Comparison of ENCODE assay signal across 1 cellular context in the genomic region with DNA sequence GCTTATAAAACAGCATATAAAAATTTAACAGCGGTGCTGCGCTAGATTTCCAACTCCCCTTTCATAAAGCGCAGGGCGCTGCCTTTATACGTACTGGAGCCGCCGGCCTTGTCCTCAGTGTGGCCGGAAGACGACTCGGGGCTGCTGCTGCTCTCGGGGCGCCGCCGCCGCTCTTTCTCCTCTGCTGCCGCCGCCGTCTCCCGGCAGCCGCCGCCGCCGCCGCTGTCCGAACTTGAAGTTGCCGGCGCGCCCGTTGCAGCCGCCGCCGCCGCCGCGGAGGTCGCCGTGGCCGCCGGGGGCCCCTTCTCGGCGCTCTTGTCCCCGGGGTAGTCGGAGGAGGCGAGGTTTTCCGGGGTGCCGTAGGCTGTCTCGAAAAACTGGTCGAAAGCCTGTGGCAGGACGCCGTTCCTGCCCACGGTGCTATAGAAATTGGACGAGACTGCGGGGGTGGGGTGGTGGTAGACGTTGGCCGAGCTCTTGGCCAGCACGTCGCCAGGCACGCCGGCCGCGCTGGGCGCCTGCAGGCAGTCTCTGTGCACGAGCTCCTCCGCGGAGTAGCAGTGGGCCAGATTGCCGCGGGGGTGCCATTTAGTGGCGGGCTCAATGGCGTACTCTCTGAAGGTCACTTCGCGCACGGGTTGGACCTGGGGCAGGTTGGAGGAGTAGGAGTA.
A peak's percentile ranks its signal among the peaks of the same experiment; 100 is the strongest.
TF ChIP-seq lines count a peak whose summit lies in the region.

No MANE protein-coding gene starts in this region.

TF ChIP-seq in HEK293, 187 proteins besides CTCF, POLR2A, EP300 and RAD21 (continued from another document):
- TF ChIP-seq ZBTB48 (tag by site-specific recombination; IDR thresholded peaks at IDR 0.05) (0 out of 2 replicates have a peak, but pooled peaks have one; percentile 15), MZF1 (tag by site-specific recombination; IDR thresholded peaks at IDR 0.05; ENCODE audit: borderline replicate concordance) (no peak), ZSCAN30 (tag by site-specific recombination; IDR thresholded peaks at IDR 0.05) (peak; percentile 31; the same call in 1 of the 2 replicates), EGR2 (tag by site-specific recombination; IDR thresholded peaks at IDR 0.05; ENCODE audit: low read depth) (peak; percentile 41; the same call in 1 of the 2 replicates), ZEB2 (tag by site-specific recombination; IDR thresholded peaks at IDR 0.05) (no peak), MEIS1 (CRISPR knock-in tag; IDR thresholded peaks at IDR 0.05; ENCODE audit: borderline replicate concordance) (no peak), ZFP37 (tag by site-specific recombination; IDR thresholded peaks at IDR 0.05) (peak; percentile 63; the same call in 1 of the 2 replicates), KLF7 (tag by site-specific recombination; IDR thresholded peaks at IDR 0.05; ENCODE audit: borderline replicate concordance) (no peak), ZNF670 (tag by site-specific recombination; IDR thresholded peaks at IDR 0.05; ENCODE audit: low read depth) (no peak), SCRT1 (tag by site-specific recombination; IDR thresholded peaks at IDR 0.05; ENCODE audit: borderline replicate concordance) (no peak), ZNF138 (tag by site-specific recombination; IDR thresholded peaks at IDR 0.05; ENCODE audit: borderline replicate concordance) (no peak), ZNF169 (tag by site-specific recombination; IDR thresholded peaks at IDR 0.05) (no peak), ZNF768 (tag by site-specific recombination; IDR thresholded peaks at IDR 0.05) (peak; percentile 91), ZFHX2 (tag by site-specific recombination; conservative IDR thresholded peaks at IDR 0.05) (peak; percentile 82), ZNF596 (tag by site-specific recombination; IDR thresholded peaks at IDR 0.05) (no peak), PRDM1 (tag by site-specific recombination; IDR thresholded peaks at IDR 0.05) (no peak), ZNF558 (tag by site-specific recombination; IDR thresholded peaks at IDR 0.05) (no peak), ZNF2 (tag by site-specific recombination; IDR thresholded peaks at IDR 0.05) (no peak), BCL11B (tag by site-specific recombination; IDR thresholded peaks at IDR 0.05; ENCODE audit: low read depth) (0 out of 2 replicates have a peak, but pooled peaks have one; percentile 12), ZNF19 (tag by site-specific recombination; IDR thresholded peaks at IDR 0.05; ENCODE audit: low read depth) (no peak), GFI1B (tag by site-specific recombination; IDR thresholded peaks at IDR 0.05) (no peak), ZNF24 (tag by site-specific recombination; IDR thresholded peaks at IDR 0.05) (0 out of 2 replicates have a peak, but pooled peaks have one; percentile 20), ZNF610 (tag by site-specific recombination; IDR thresholded peaks at IDR 0.05; ENCODE audit: borderline replicate concordance) (no peak), ZBTB8A (tag by site-specific recombination; IDR thresholded peaks at IDR 0.05) (no peak), ZNF660 (tag by site-specific recombination; IDR thresholded peaks at IDR 0.05) (0 out of 2 replicates have a peak, but pooled peaks have one; percentile 10), GLIS2 (tag by site-specific recombination; IDR thresholded peaks at IDR 0.05) (no peak; the same call in 1 of the 2 replicates), ZNF473 (tag by site-specific recombination; IDR thresholded peaks at IDR 0.05) (no peak), ZNF404 (tag by site-specific recombination; IDR thresholded peaks at IDR 0.05) (no peak), ZNF211 (tag by site-specific recombination; IDR thresholded peaks at IDR 0.05; ENCODE audit: low read depth) (no peak), ZNF16 (tag by site-specific recombination; IDR thresholded peaks at IDR 0.05; ENCODE audit: low read depth) (no peak), ZNF571 (tag by site-specific recombination; IDR thresholded peaks at IDR 0.05) (no peak), ZNF184 (tag by site-specific recombination; IDR thresholded peaks at IDR 0.05) (no peak), SCRT2 (tag by site-specific recombination; IDR thresholded peaks at IDR 0.05) (no peak), ZIC2 (tag by site-specific recombination; IDR thresholded peaks at IDR 0.05) (no peak), ZNF529 (tag by site-specific recombination; IDR thresholded peaks at IDR 0.05; ENCODE audit: insufficient replicate concordance) (no peak), ZNF341 (tag by site-specific recombination; IDR thresholded peaks at IDR 0.05; ENCODE audit: low read depth) (no peak), RBAK (tag by site-specific recombination; IDR thresholded peaks at IDR 0.05) (no peak), YY1 (tag by site-specific recombination; IDR thresholded peaks at IDR 0.05) (0 out of 2 replicates have a peak, but pooled peaks have one; percentile 58), ZNF394 (tag by site-specific recombination; IDR thresholded peaks at IDR 0.05; ENCODE audit: borderline replicate concordance) (peak; percentile 93)
- TF ChIP-seq, protein P1, sequence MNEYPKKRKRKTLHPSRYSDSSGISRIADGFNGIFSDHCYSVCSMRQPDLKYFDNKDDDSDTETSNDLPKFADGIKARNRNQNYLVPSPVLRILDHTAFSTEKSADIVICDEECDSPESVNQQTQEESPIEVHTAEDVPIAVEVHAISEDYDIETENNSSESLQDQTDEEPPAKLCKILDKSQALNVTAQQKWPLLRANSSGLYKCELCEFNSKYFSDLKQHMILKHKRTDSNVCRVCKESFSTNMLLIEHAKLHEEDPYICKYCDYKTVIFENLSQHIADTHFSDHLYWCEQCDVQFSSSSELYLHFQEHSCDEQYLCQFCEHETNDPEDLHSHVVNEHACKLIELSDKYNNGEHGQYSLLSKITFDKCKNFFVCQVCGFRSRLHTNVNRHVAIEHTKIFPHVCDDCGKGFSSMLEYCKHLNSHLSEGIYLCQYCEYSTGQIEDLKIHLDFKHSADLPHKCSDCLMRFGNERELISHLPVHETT (tag by site-specific recombination; IDR thresholded peaks at IDR 0.05) = peak; percentile 33; the same call in 1 of the 2 replicates
- TF ChIP-seq, protein P2, sequence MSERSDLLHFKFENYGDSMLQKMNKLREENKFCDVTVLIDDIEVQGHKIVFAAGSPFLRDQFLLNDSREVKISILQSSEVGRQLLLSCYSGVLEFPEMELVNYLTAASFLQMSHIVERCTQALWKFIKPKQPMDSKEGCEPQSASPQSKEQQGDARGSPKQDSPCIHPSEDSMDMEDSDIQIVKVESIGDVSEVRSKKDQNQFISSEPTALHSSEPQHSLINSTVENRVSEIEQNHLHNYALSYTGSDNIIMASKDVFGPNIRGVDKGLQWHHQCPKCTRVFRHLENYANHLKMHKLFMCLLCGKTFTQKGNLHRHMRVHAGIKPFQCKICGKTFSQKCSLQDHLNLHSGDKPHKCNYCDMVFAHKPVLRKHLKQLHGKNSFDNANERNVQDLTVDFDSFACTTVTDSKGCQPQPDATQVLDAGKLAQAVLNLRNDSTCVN (tag by site-specific recombination; optimal IDR thresholded peaks at IDR 0.05) = peak; percentile 73
- TF ChIP-seq, protein P3, sequence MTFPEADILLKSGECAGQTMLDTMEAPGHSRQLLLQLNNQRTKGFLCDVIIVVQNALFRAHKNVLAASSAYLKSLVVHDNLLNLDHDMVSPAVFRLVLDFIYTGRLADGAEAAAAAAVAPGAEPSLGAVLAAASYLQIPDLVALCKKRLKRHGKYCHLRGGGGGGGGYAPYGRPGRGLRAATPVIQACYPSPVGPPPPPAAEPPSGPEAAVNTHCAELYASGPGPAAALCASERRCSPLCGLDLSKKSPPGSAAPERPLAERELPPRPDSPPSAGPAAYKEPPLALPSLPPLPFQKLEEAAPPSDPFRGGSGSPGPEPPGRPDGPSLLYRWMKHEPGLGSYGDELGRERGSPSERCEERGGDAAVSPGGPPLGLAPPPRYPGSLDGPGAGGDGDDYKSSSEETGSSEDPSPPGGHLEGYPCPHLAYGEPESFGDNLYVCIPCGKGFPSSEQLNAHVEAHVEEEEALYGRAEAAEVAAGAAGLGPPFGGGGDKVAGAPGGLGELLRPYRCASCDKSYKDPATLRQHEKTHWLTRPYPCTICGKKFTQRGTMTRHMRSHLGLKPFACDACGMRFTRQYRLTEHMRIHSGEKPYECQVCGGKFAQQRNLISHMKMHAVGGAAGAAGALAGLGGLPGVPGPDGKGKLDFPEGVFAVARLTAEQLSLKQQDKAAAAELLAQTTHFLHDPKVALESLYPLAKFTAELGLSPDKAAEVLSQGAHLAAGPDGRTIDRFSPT (tag by site-specific recombination; IDR thresholded peaks at IDR 0.05) = peak; percentile 41; the same call in 1 of the 2 replicates
- TF ChIP-seq, protein P4, sequence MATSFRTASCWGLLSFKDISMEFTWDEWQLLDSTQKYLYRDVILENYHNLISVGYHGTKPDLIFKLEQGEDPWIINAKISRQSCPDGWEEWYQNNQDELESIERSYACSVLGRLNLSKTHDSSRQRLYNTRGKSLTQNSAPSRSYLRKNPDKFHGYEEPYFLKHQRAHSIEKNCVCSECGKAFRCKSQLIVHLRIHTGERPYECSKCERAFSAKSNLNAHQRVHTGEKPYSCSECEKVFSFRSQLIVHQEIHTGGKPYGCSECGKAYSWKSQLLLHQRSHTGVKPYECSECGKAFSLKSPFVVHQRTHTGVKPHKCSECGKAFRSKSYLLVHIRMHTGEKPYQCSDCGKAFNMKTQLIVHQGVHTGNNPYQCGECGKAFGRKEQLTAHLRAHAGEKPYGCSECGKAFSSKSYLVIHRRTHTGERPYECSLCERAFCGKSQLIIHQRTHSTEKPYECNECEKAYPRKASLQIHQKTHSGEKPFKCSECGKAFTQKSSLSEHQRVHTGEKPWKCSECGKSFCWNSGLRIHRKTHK (tag by site-specific recombination; IDR thresholded peaks at IDR 0.05) = no peak
TF ChIP-seq in HEK293: peak in this region for 15.
